8 cellular contexts compared by ENCODE assay signal in genomic region chr1:200409203-200409760, GRCh38. TPM values are rescaled to one million over a fixed set of nuclear protein-coding genes. Genes with fewer than 3 reads are reported as not detected.
A peak's percentile ranks its signal among the peaks of the same experiment; 100 is the strongest.
DNase-seq lines count a peak whose midpoint lies in the region; ATAC-seq and TF ChIP-seq lines count a peak whose summit lies in the region.

No MANE protein-coding gene starts in this region.

- no peaks in the 10 kb centered on the region for H3K27me3 ChIP-seq in BLaER1 treated with 17β-estradiol and CSF1 and Interleukin-3, amounts not matched to agents 10 nM and 100 nM
- H3K27me3 ChIP-seq in HL-60 (ENCODE audit: insufficient read depth, poor library complexity, severe bottlenecking), result no peaks in the 10 kb centered on the region
- H3K27me3 ChIP-seq in tibial nerve, result no peaks in the 10 kb centered on the region

- peak in 1 of 2 experiments; percentile 5 for DNase-seq in HL-60 (ENCODE audit: low read depth in 1 of 2, low spot score in 1 of 2)
- DNase-seq in activated T-cell treated with anti-CD3 and anti-CD28 coated beads for 4 hours, result peak; percentile 21
- no peak for DNase-seq in fibroblast of mammary gland (ENCODE audit: low read depth)
- peak; percentile 8 for DNase-seq in occipital lobe (lab: John Stamatoyannopoulos, UW)
- no peak for DNase-seq in tibial nerve (ENCODE audit: low spot score in 2 of 2)
- no peak for DNase-seq in medulla oblongata (ENCODE audit: extremely low spot score)

- TF ChIP-seq POLR2A in tibial nerve (IDR thresholded peaks at IDR 0.05), result no peak

- peaks cover 30 to 49% (median 43%) of the 10 kb centered on the region in 10 experiments for H3K4me1 ChIP-seq in BLaER1 treated with 17β-estradiol and CSF1 and Interleukin-3, amounts not matched to agents 10 nM and 100 nM
- H3K4me1 ChIP-seq in tibial nerve, result peaks cover 0 to 57% (median 25%) of the 10 kb centered on the region in 4 donors

- TF ChIP-seq EP300 in tibial nerve (IDR thresholded peaks at IDR 0.05), result no peak

- peaks cover 13 to 48% (median 47%) of the 10 kb centered on the region in 11 experiments; a peak in 21 of 22 replicates for H3K36me3 ChIP-seq in BLaER1 treated with 17β-estradiol and CSF1 and Interleukin-3, amounts not matched to agents 10 nM and 100 nM
- peaks cover 0 to 9% (median 0%) of the 10 kb centered on the region in 3 donors for H3K36me3 ChIP-seq in tibial nerve

- H4K20me1 ChIP-seq in BLaER1 treated with 17β-estradiol and CSF1 and Interleukin-3, amounts not matched to agents 10 nM and 100 nM, result peaks cover 2 to 50% (median 38%) of the 10 kb centered on the region in 11 experiments; a peak in 15 of 22 replicates

- peak overlapping the region; percentile 83 to 95 (median 93) for H3K27ac ChIP-seq in BLaER1 treated with 17β-estradiol and CSF1 and Interleukin-3, amounts not matched to agents 10 nM and 100 nM
- H3K27ac ChIP-seq in HL-60 (replicated peaks) (peak overlapping the region; percentile 94), tibial nerve (peak overlapping the region; percentile 53 to 89 (median 86))

- H3K4me3 ChIP-seq in BLaER1 treated with 17β-estradiol and CSF1 and Interleukin-3, amounts not matched to agents 10 nM and 100 nM, result peak overlapping the region; percentile 88 to 99 (median 94)
- H3K4me3 ChIP-seq in HL-60 (replicated peaks; ENCODE audit: insufficient read depth, low read length) (peak overlapping the region; percentile 87), fibroblast of mammary gland (ENCODE audit: control insufficient read depth, low read depth, low read length) (peak overlapping the region; percentile 74), tibial nerve (peak overlapping the region; percentile 73 to 98 (median 82))

- TF ChIP-seq CTCF in HL-60 (IDR thresholded peaks at IDR 0.05; ENCODE audit: insufficient read depth, low read length) (no peak), fibroblast of mammary gland (conservative IDR thresholded peaks at IDR 0.05; ENCODE audit: control insufficient read depth, insufficient read depth, low read depth, low read length) (no peak), tibial nerve (IDR thresholded peaks at IDR 0.05) (no peak)

- peak overlapping the region; percentile 79 to 98 (median 95) for H3K4me2 ChIP-seq in BLaER1 treated with 17β-estradiol and CSF1 and Interleukin-3, amounts not matched to agents 10 nM and 100 nM

- ATAC-seq in GM19452 (IDR thresholded peaks at IDR 0.05; ENCODE audit: unreplicated experiment), result peak; percentile 29

- 1 to 2% methylated on average over 20 to 41 of the region's 41 CpGs for WGBS in tibial nerve, 2 donors

- H3K9ac ChIP-seq in BLaER1 treated with 17β-estradiol and CSF1 and Interleukin-3, amounts not matched to agents 10 nM and 100 nM, result peak overlapping the region; percentile 91 to 98 (median 94)

- H3K9me3 ChIP-seq in BLaER1 treated with 17β-estradiol and CSF1 and Interleukin-3, amounts not matched to agents 10 nM and 100 nM (replicated peaks in 1 of 11), result peaks cover 0 to 30% (median 19%) of the 10 kb centered on the region in 11 experiments; a peak in 17 of 22 replicates
- H3K9me3 ChIP-seq in tibial nerve, result no peaks in the 10 kb centered on the region

RNA-seq across cellular contexts. Expression of gene ZNF281, which starts 0.6 kb away (rescaled TPM):
- total RNA-seq in occipital lobe, result 52.4 TPM
- 10 to 100 TPM in 1 of 4 donors, 1 to 10 TPM in 3; 8.0 to 12.9 (median 8.9) TPM for total RNA-seq in tibial nerve

Comparison
In these comparisons a context has a peak if more than half of its experiments do, and no peak if none do; other contexts are left out.
1. DNase-seq: peak in activated T-cell treated with anti-CD3 and anti-CD28 coated beads for 4 hours (single experiment) and occipital lobe (single experiment); none in fibroblast of mammary gland (single experiment), tibial nerve (0 of 2) and medulla oblongata (single experiment).
2. Peak in every context shown above with its lines, with median percentiles within 50 percentile points of each other: H3K27ac ChIP-seq and H3K4me3 ChIP-seq.